23 cellular contexts compared by ENCODE assay signal in the genomic region with DNA sequence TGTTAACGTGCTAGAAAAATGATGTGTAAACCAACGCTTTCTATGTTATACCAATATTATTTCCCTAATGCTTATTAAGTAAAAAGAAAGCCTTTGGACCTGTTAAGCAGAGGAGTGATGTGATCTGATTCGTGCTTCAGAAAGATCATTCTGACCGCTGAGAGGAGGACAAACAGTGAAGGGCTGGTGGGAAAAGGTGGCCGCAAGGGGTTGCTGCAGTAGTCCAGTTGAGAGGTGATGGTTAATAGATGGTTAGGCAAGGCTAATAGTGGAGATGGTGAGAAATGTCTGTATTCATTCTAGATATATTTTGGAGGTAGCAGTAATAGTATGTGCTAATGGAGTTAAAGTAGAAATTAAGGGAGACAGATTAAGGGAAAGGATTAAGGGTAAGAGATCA. TPM values are rescaled to one million over a fixed set of nuclear protein-coding genes. Genes with fewer than 3 reads are reported as not detected.
"Had no signal": no experiment of that assay in that cellular context is flagged by ENCODE, and none has a peak within 500 bp of the region (broad histone marks: within the 10 kb centered on the region; RNA-seq: fewer than 3 reads in every experiment).

No MANE protein-coding gene starts in this region.

- H3K4me3 ChIP-seq: MG63, Peyer's patch, SJCRH30, SK-N-MC had no signal

- H3K36me3 ChIP-seq: MG63, Peyer's patch, SJCRH30 had no signal

- H3K9me3 ChIP-seq: MG63, Peyer's patch, SJCRH30 had no signal

- FAIRE-seq: HTR-8/SVneo had no signal

- DNase-seq: Karpas-422, KG1, MG63, NCI-H1092, NCI-H1436, NCI-H187, NCI-H2029, NCI-H2081 treated with DMSO at 0.1 percent for 48 hours, NCI-H2171, NCI-H226, NCI-H446, NCI-H510A, NCI-H524 treated with DMSO at 0.1 percent for 48 hours, NCI-H69, NCI-H774, Peyer's patch, SHP77 treated with DMSO at 0.1 percent for 48 hours, SJCRH30 had no signal

- H3K27me3 ChIP-seq: MG63, Peyer's patch, SJCRH30 had no signal

- H3K4me1 ChIP-seq: Peyer's patch, SJCRH30 had no signal

- ATAC-seq: Right ventricle myocardium inferior had no signal

- H3K27ac ChIP-seq: Peyer's patch, SJCRH30, SK-N-MC had no signal

RNA-seq across cellular contexts. Expression of a gene that starts 12.9 kb away (rescaled TPM):
- total RNA-seq: Peyer's patch; Right ventricle myocardium inferior; RPMI7951; SJCRH30; T-helper 1 cell treated with Interleukin-12 subunit alpha and Interleukin-12 subunit beta and Interleukin-4 antibody, amounts not matched to agents 30 ng/mL and 1 ng/mL, for 36 hours had no signal

RNA-seq across cellular contexts. Expression of a gene that starts 31.3 kb away (rescaled TPM):
- total RNA-seq: Peyer's patch; Right ventricle myocardium inferior; RPMI7951; SJCRH30; T-helper 1 cell treated with Interleukin-12 subunit alpha and Interleukin-12 subunit beta and Interleukin-4 antibody, amounts not matched to agents 30 ng/mL and 1 ng/mL, for 36 hours had no signal
